1 cellular context compared by ENCODE assay signal in genomic region chr11:506950-507726, GRCh38.
TF ChIP-seq lines count a peak whose summit lies in the region.

TSS of gene RNH1 (minus strand) at chr11:507242. CDS start at chr11:502162, 5,080 bp downstream.

TF ChIP-seq in H1, 55 proteins besides CTCF, POLR2A, EP300 and RAD21 (continued from another document):
- peak; percentile 53 for TF ChIP-seq ASH2L (IDR thresholded peaks at IDR 0.05; ENCODE audit: low read length)
- no peak for TF ChIP-seq CHD7 (IDR thresholded peaks at IDR 0.05; ENCODE audit: insufficient replicate concordance, low read length)
- TF ChIP-seq TAF1 (IDR thresholded peaks at IDR 0.05; ENCODE audit: low read depth, low read length) = peak; percentile 36; the same call in 1 of the 2 replicates
